ENCODE assay signal across 22 cellular contexts in genomic region chr7:51764981-51765380, GRCh38.
DNase-seq lines count a peak whose midpoint lies in the region; ATAC-seq, FAIRE-seq and TF ChIP-seq lines count a peak whose summit lies in the region.
"Had no signal": no experiment of that assay in that cellular context is flagged by ENCODE, and none has a peak within 500 bp of the region (broad histone marks: within the 10 kb centered on the region; RNA-seq: fewer than 3 reads in every experiment).

No MANE protein-coding gene starts in this region.

- H3K4me3 ChIP-seq in colonic mucosa (no peak overlapping the region), small intestine (ENCODE audit: low read depth in 1 of 2, low read length in 2 of 2) (no peak overlapping the region)
- H3K4me3 ChIP-seq: A549; BLaER1 treated with 17β-estradiol and CSF1 and Interleukin-3, amounts not matched to agents 10 nM and 100 nM had no signal

- intact Hi-C loops in colonic mucosa (cut with DNase I): no loop called here
- intact Hi-C loops in left colon (cut with DNase I, micrococcal nuclease): no loop called here

- no peaks in the 10 kb centered on the region for H3K36me3 Mint-ChIP-seq in activated T-helper 17 cell treated with anti-CD3 and anti-CD28 coated beads, Interleukin-2, amount 50 U/mL, for 72 hours (ENCODE audit: low read depth)
- no peaks in the 10 kb centered on the region for H3K36me3 Mint-ChIP-seq in activated CD4-positive, alpha-beta memory T cell treated with anti-CD3 and anti-CD28 coated beads, Interleukin-2, amount 10 ng/mL, durations not matched to agents 7 days and 5 days (ENCODE audit: low read depth)
- H3K36me3 Mint-ChIP-seq: CD8-positive, alpha-beta T cell had no signal

- WGBS in small intestine, 3 donors: 51 to 75% (median 55%) methylated on average over 2 of the region's 2 CpGs

- POLR2A ChIA-PET in activated CD4-positive, alpha-beta memory T cell treated with anti-CD3 and anti-CD28 coated beads, Interleukin-2, amount 10 ng/mL, durations not matched to agents 7 days and 5 days (lab: Charles Lee): no interaction called here

- H3K9ac ChIP-seq in colonic mucosa (ENCODE audit: low read depth in 2 of 2, low read length in 2 of 2): no peak overlapping the region
- H3K9ac ChIP-seq: BLaER1 treated with 17β-estradiol and CSF1 and Interleukin-3, amounts not matched to agents 10 nM and 100 nM had no signal

- no peak overlapping the region for H3K4me3 Mint-ChIP-seq in activated T-helper 17 cell treated with anti-CD3 and anti-CD28 coated beads, Interleukin-2, amount 50 U/mL, for 72 hours
- no peak overlapping the region for H3K4me3 Mint-ChIP-seq in activated CD4-positive, alpha-beta memory T cell treated with anti-CD3 and anti-CD28 coated beads, Interleukin-2, amount 10 ng/mL, durations not matched to agents 7 days and 5 days
- H3K4me3 Mint-ChIP-seq: B cell; CD4-positive, alpha-beta T cell; CD8-positive, alpha-beta T cell had no signal

- peaks cover 16% of the 10 kb centered on the region for H3K9me3 Mint-ChIP-seq in activated T-helper 17 cell treated with anti-CD3 and anti-CD28 coated beads, Interleukin-2, amount 50 U/mL, for 72 hours
- H3K9me3 Mint-ChIP-seq in activated CD4-positive, alpha-beta memory T cell treated with anti-CD3 and anti-CD28 coated beads, Interleukin-2, amount 10 ng/mL, durations not matched to agents 7 days and 5 days: peaks cover 9% of the 10 kb centered on the region

- no peaks in the 10 kb centered on the region for H3K4me1 ChIP-seq in colonic mucosa
- H3K4me1 ChIP-seq in small intestine (ENCODE audit: control insufficient read depth in 2 of 2, insufficient read depth in 1 of 2, low read depth in 1 of 2, low read length in 1 of 2): no peaks in the 10 kb centered on the region
- H3K4me1 ChIP-seq: A549; BLaER1 treated with 17β-estradiol and CSF1 and Interleukin-3, amounts not matched to agents 10 nM and 100 nM had no signal

- no peak for TF ChIP-seq CTCF in colonic mucosa (IDR thresholded peaks at IDR 0.05)

- CTCF ChIA-PET in activated CD4-positive, alpha-beta memory T cell treated with anti-CD3 and anti-CD28 coated beads, Interleukin-2, amount 10 ng/mL, durations not matched to agents 7 days and 5 days (lab: Charles Lee): no interaction called here

- H3K27ac ChIP-seq in colonic mucosa: no peak overlapping the region
- no peak overlapping the region for H3K27ac ChIP-seq in small intestine (ENCODE audit: low read depth in 1 of 2, low read length in 1 of 2)
- H3K27ac ChIP-seq: 22Rv1; A549; BLaER1 treated with 17β-estradiol and CSF1 and Interleukin-3, amounts not matched to agents 10 nM and 100 nM; C4-2B had no signal

- no peaks in the 10 kb centered on the region for H3K27me3 ChIP-seq in colonic mucosa
- no peaks in the 10 kb centered on the region for H3K27me3 ChIP-seq in small intestine (ENCODE audit: control insufficient read depth in 2 of 2, insufficient read depth in 2 of 2, low read length in 2 of 2)
- H3K27me3 ChIP-seq: BLaER1 treated with 17β-estradiol and CSF1 and Interleukin-3, amounts not matched to agents 10 nM and 100 nM had no signal

- H3K27ac Mint-ChIP-seq in activated T-helper 17 cell treated with anti-CD3 and anti-CD28 coated beads, Interleukin-2, amount 50 U/mL, for 72 hours: no peak overlapping the region
- H3K27ac Mint-ChIP-seq in activated CD4-positive, alpha-beta memory T cell treated with anti-CD3 and anti-CD28 coated beads, Interleukin-2, amount 10 ng/mL, durations not matched to agents 7 days and 5 days: no peak overlapping the region
- H3K27ac Mint-ChIP-seq: B cell; CD4-positive, alpha-beta T cell; CD8-positive, alpha-beta T cell had no signal

- DNase-seq in colonic mucosa (peak; percentile 23), left colon (peak in 1 of 2 donors; percentile 6), small intestine (peak; percentile 59), T1000 (lab: John Stamatoyannopoulos, UW) (no peak)
- DNase-seq in activated CD4-positive, alpha-beta memory T cell treated with anti-CD3 and anti-CD28 coated beads, Interleukin-2, amount 10 ng/mL, durations not matched to agents 7 days and 5 days: no peak
- DNase-seq: AML-193; Calu3; CD4-positive, alpha-beta T cell; CD8-positive, alpha-beta T cell; DMS79 treated with DMSO at 0.1 percent for 48 hours; GF-D8 had no signal

- H3K4me1 Mint-ChIP-seq in activated T-helper 17 cell treated with anti-CD3 and anti-CD28 coated beads, Interleukin-2, amount 50 U/mL, for 72 hours: no peaks in the 10 kb centered on the region
- H3K4me1 Mint-ChIP-seq in activated CD4-positive, alpha-beta memory T cell treated with anti-CD3 and anti-CD28 coated beads, Interleukin-2, amount 10 ng/mL, durations not matched to agents 7 days and 5 days: no peaks in the 10 kb centered on the region
- H3K4me1 Mint-ChIP-seq: B cell had no signal

- peak; percentile 86 for ATAC-seq in left colon
- no peak for ATAC-seq in activated T-helper 17 cell treated with anti-CD3 and anti-CD28 coated beads, Interleukin-2, amount 50 U/mL, for 72 hours (replicated peaks)
- ATAC-seq: A549; CD8-positive, alpha-beta T cell had no signal

- no peak for FAIRE-seq in small intestine (lab: Jason Lieb, UNC)
- FAIRE-seq: A549, D721Med, G401.6, GM12891, GM19239 had no signal

- no peaks in the 10 kb centered on the region for H3K9me3 ChIP-seq in colonic mucosa
- no peaks in the 10 kb centered on the region for H3K9me3 ChIP-seq in small intestine (ENCODE audit: control insufficient read depth, low read depth)
- H3K9me3 ChIP-seq: A549; BLaER1 treated with 17β-estradiol and CSF1 and Interleukin-3, amounts not matched to agents 10 nM and 100 nM; Caco-2 had no signal

- H3K36me3 ChIP-seq in colonic mucosa: no peaks in the 10 kb centered on the region
- H3K36me3 ChIP-seq in small intestine (ENCODE audit: control insufficient read depth in 2 of 2, insufficient read depth in 2 of 2, low read length in 2 of 2): no peaks in the 10 kb centered on the region
- H3K36me3 ChIP-seq: BLaER1 treated with 17β-estradiol and CSF1 and Interleukin-3, amounts not matched to agents 10 nM and 100 nM had no signal

- no peaks in the 10 kb centered on the region for H3K27me3 Mint-ChIP-seq in activated T-helper 17 cell treated with anti-CD3 and anti-CD28 coated beads, Interleukin-2, amount 50 U/mL, for 72 hours
- no peaks in the 10 kb centered on the region for H3K27me3 Mint-ChIP-seq in activated CD4-positive, alpha-beta memory T cell treated with anti-CD3 and anti-CD28 coated beads, Interleukin-2, amount 10 ng/mL, durations not matched to agents 7 days and 5 days
- H3K27me3 Mint-ChIP-seq: B cell; CD4-positive, alpha-beta T cell had no signal

Comparison
In these comparisons a context has a peak if more than half of its experiments do, and no peak if none do; other contexts are left out.
1. DNase-seq: peak in colonic mucosa (single experiment) and small intestine (single experiment); none in T1000 (single experiment) and activated CD4-positive, alpha-beta memory T cell treated with anti-CD3 and anti-CD28 coated beads, Interleukin-2, amount 10 ng/mL, durations not matched to agents 7 days and 5 days (single experiment).